ENCODE assay signal across 21 cellular contexts in the genomic region with DNA sequence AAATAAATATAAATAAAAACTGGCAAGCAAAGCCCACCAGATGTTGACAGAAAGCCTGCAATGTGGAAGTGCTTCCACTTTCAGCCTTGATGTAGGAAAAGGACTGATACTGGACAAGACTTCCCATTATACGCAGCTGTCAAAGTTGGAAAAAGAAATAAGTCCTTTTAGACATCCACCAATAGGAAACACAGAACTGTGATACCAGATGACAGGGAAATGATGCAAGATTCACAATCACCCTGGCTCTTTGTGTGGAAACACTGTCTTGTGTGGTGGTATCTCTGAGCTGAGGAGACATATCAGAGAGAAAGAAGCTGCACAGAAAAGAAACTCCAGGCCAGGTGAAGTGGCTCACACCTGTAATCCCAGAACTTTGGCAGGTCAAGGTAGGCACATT.
"Had no signal": no experiment of that assay in that cellular context is flagged by ENCODE, and none has a peak within 500 bp of the region (broad histone marks: within the 10 kb centered on the region; RNA-seq: fewer than 3 reads in every experiment).

No MANE protein-coding gene starts in this region.

- H3K27ac ChIP-seq: KMS-11 had no signal

- H3K9ac ChIP-seq: KMS-11, SK-N-SH had no signal

- H3K4me2 ChIP-seq: KMS-11, SK-N-SH had no signal

- ATAC-seq: T-cell had no signal

- DNase-seq: IMR-90, Kasumi-1, MM.1S, NCI-H1092 treated with DMSO at 0.1 percent for 48 hours, NCI-H1436, NCI-H187, NCI-H2029, NCI-H2081 treated with DMSO at 0.1 percent for 48 hours, NCI-H2171, NCI-H226, NCI-H446, NCI-H510A, NCI-H524 treated with DMSO at 0.1 percent for 48 hours, NCI-H69, NCI-H774, Right ventricle myocardium superior, RPMI8226, SK-N-SH, SW 1271, T-cell had no signal
